19 cellular contexts compared by ENCODE assay signal in the genomic region with DNA sequence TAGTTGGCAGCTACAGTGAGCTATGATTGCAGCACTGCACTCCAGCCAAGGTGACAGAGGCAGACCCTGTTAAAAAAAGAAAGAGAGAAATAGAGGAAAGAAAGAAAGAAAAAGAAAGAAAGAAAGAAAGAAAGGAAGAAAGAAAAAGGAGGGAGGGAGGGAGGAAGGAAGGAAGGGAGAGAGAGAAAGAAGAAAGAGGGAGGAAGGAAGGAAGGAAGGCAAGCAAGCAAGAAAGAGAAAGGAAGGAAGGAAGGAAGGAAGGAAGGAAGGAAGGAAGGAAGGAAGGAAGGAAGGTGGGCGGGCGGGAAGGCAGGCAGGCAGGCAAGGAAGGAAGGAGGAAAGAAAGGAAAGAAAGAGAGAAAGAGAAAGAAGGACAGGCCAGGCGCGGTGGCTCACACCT. TPM values are rescaled to one million over a fixed set of nuclear protein-coding genes. Genes with fewer than 3 reads are reported as not detected.
DNase-seq lines count a peak whose midpoint lies in the region; ATAC-seq and TF ChIP-seq lines count a peak whose summit lies in the region.
"Had no signal": no experiment of that assay in that cellular context is flagged by ENCODE, and none has a peak within 500 bp of the region (broad histone marks: within the 10 kb centered on the region; RNA-seq: fewer than 3 reads in every experiment).

No MANE protein-coding gene starts in this region.

- no peaks in the 10 kb centered on the region for H3K9me3 Mint-ChIP-seq in natural killer cell treated with Interleukin-12 subunit alpha and Interleukin-12 subunit beta and Interleukin-15 and Interleukin-18, amount 100 ng/mL, for 72 hours
- no peaks in the 10 kb centered on the region for H3K9me3 Mint-ChIP-seq in natural killer cell
- H3K9me3 Mint-ChIP-seq in memory B cell, result no peaks in the 10 kb centered on the region

- intact Hi-C loops in natural killer cell (cut with micrococcal nuclease), result loop anchor here (10.0 kb wide), 2 partner anchors 253 to 1323 kb away; no protein-coding TSS in a partner anchor

- DNase-seq in natural killer cell treated with Interleukin-12 subunit alpha and Interleukin-12 subunit beta and Interleukin-15 and Interleukin-18, amount 100 ng/mL, for 72 hours (ENCODE audit: low spot score), result no peak
- DNase-seq in natural killer cell (no peak), T-helper 17 cell (no peak), memory B cell (ENCODE audit: low spot score in 2 of 2) (no peak), UCSD-AML1 (lab: John Stamatoyannopoulos, UW; ENCODE audit: unreplicated experiment) (no peak), occipital lobe (lab: John Stamatoyannopoulos, UW) (no peak)
- DNase-seq: ACHN, DND-41, H9, KG1, NCI-H1417, NCI-H187, NCI-H2107, NCI-H510A, NCI-H774 had no signal

- no peak overlapping the region for H3K27ac Mint-ChIP-seq in natural killer cell treated with Interleukin-12 subunit alpha and Interleukin-12 subunit beta and Interleukin-15 and Interleukin-18, amount 100 ng/mL, for 72 hours
- H3K27ac Mint-ChIP-seq in natural killer cell (no peak overlapping the region), T-helper 17 cell (no peak overlapping the region), memory B cell (no peak overlapping the region)
- H3K27ac Mint-ChIP-seq: H9 had no signal

- no peaks in the 10 kb centered on the region for H3K36me3 Mint-ChIP-seq in natural killer cell treated with Interleukin-12 subunit alpha and Interleukin-12 subunit beta and Interleukin-15 and Interleukin-18, amount 100 ng/mL, for 72 hours
- H3K36me3 Mint-ChIP-seq in natural killer cell (no peaks in the 10 kb centered on the region), T-helper 17 cell (ENCODE audit: low read depth) (peaks cover 8% of the 10 kb centered on the region), memory B cell (no peaks in the 10 kb centered on the region)
- H3K36me3 Mint-ChIP-seq: CD14-positive monocyte had no signal

- H3K4me1 Mint-ChIP-seq in natural killer cell treated with Interleukin-12 subunit alpha and Interleukin-12 subunit beta and Interleukin-15 and Interleukin-18, amount 100 ng/mL, for 72 hours (ENCODE audit: low read depth in 2 of 2), result peaks cover 6 to 10% of the 10 kb centered on the region in 2 donors
- H3K4me1 Mint-ChIP-seq in natural killer cell (peaks cover 6 to 7% of the 10 kb centered on the region in 2 donors), T-helper 17 cell (peaks cover 4% of the 10 kb centered on the region), memory B cell (peaks cover 9% of the 10 kb centered on the region)

- H3K27me3 Mint-ChIP-seq in natural killer cell treated with Interleukin-12 subunit alpha and Interleukin-12 subunit beta and Interleukin-15 and Interleukin-18, amount 100 ng/mL, for 72 hours, result peaks cover 39 to 60% of the 10 kb centered on the region in 2 donors
- H3K27me3 Mint-ChIP-seq in natural killer cell (ENCODE audit: low read depth in 2 of 2) (peaks cover 41 to 78% of the 10 kb centered on the region in 2 donors), T-helper 17 cell (peaks cover 72% of the 10 kb centered on the region), memory B cell (peaks cover 21% of the 10 kb centered on the region)

- H3K4me3 Mint-ChIP-seq in natural killer cell treated with Interleukin-12 subunit alpha and Interleukin-12 subunit beta and Interleukin-15 and Interleukin-18, amount 100 ng/mL, for 72 hours, result peak overlapping the region; percentile 7
- no peak overlapping the region for H3K4me3 Mint-ChIP-seq in natural killer cell
- peak overlapping the region; percentile 52 for H3K4me3 Mint-ChIP-seq in T-helper 17 cell
- peak overlapping the region; percentile 68 for H3K4me3 Mint-ChIP-seq in memory B cell

- no peaks in the 10 kb centered on the region for H3K9me3 ChIP-seq in T-helper 17 cell (ENCODE audit: control insufficient read depth, low read length, poor library complexity, severe bottlenecking)

- TF ChIP-seq CTCF in natural killer cell (IDR thresholded peaks at IDR 0.05), result no peak

- ATAC-seq in natural killer cell treated with Interleukin-12 subunit alpha and Interleukin-12 subunit beta and Interleukin-15 and Interleukin-18, amount 100 ng/mL, for 72 hours, result no peak
- ATAC-seq in natural killer cell (no peak), T-helper 17 cell (no peak), memory B cell (ENCODE audit: low read depth) (no peak), HG03196 (IDR thresholded peaks at IDR 0.05; ENCODE audit: unreplicated experiment) (no peak)

RNA-seq across cellular contexts. Expression of a gene that starts 1.0 kb away (rescaled TPM):
- not detected for total RNA-seq in natural killer cell treated with Interleukin-12 subunit alpha and Interleukin-12 subunit beta and Interleukin-15 and Interleukin-18, amount 100 ng/mL, for 72 hours
- total RNA-seq in natural killer cell (not detected), T-helper 17 cell (not detected), occipital lobe (0.31 TPM)
- total RNA-seq: G401, OCI-LY7 had no signal

RNA-seq across cellular contexts. Expression of a gene that starts 32.3 kb away (rescaled TPM):
- total RNA-seq in natural killer cell treated with Interleukin-12 subunit alpha and Interleukin-12 subunit beta and Interleukin-15 and Interleukin-18, amount 100 ng/mL, for 72 hours, result 10 to 100 TPM in 1 of 2 donors, 1 to 10 TPM in 1; 5.7 to 16.6 TPM
- total RNA-seq in natural killer cell, result 1 to 10 TPM; 6.1 to 6.6 (median 6.3) TPM
- total RNA-seq in T-helper 17 cell, result 1 to 10 TPM; 3.5 to 7.2 TPM
- 25.4 TPM for total RNA-seq in occipital lobe
